ENCODE assay signal across 8 cellular contexts in genomic region chr14:92793709-92794546, GRCh38. TPM values are rescaled to one million over a fixed set of nuclear protein-coding genes. Genes with fewer than 3 reads are reported as not detected.
DNase-seq lines count a peak whose midpoint lies in the region; ATAC-seq, FAIRE-seq and TF ChIP-seq lines count a peak whose summit lies in the region.

GOLGA5 (plus strand) TSS chr14:92794305; CDS start chr14:92797438, 3,133 bp downstream.

- peaks cover 23% of the 10 kb centered on the region for H3K4me1 Mint-ChIP-seq in WTC11

- H3K27ac Mint-ChIP-seq in WTC11: peak within 1 kb of the TSS; percentile 97

- ATAC-seq in GM18909 (IDR thresholded peaks at IDR 0.05; ENCODE audit: poor library complexity, unreplicated experiment): peak; percentile 97
- ATAC-seq in HG03175 (IDR thresholded peaks at IDR 0.05; ENCODE audit: unreplicated experiment): peak; percentile 97
- ATAC-seq in WTC11: peak; percentile 97

- FAIRE-seq in small intestine (lab: Jason Lieb, UNC): no peak

- 1% methylated on average over 31 to 71 of the region's 71 CpGs for WGBS in small intestine, 3 donors

- H3K27ac ChIP-seq in AG04450 (ENCODE audit: low read depth, low read length) (peak within 1 kb of the TSS; percentile 95), small intestine (ENCODE audit: low read depth in 1 of 2, low read length in 1 of 2) (peak within 1 kb of the TSS; percentile 49 to 92)

- H3K4me3 ChIP-seq in AG04450 (ENCODE audit: low read depth, low read length) (peak within 1 kb of the TSS; percentile 99), cardiac fibroblast (replicated peaks in 1 of 2; ENCODE audit: low read depth in 2 of 2, low read length in 2 of 2) (peak within 1 kb of the TSS; percentile 69 to 99), small intestine (ENCODE audit: low read depth in 1 of 2, low read length in 2 of 2) (peak within 1 kb of the TSS; percentile 73 to 91)

- no peaks in the 10 kb centered on the region for H3K27me3 ChIP-seq in AG04450 (ENCODE audit: control insufficient read depth, insufficient read depth, low read length)
- H3K27me3 ChIP-seq in small intestine (ENCODE audit: control insufficient read depth in 2 of 2, insufficient read depth in 2 of 2, low read length in 2 of 2): no peaks in the 10 kb centered on the region

- H3K36me3 ChIP-seq in small intestine (ENCODE audit: control insufficient read depth in 2 of 2, insufficient read depth in 2 of 2, low read length in 2 of 2): peaks cover 5% of the 10 kb centered on the region in 2 donors

- peaks cover 32% of the 10 kb centered on the region for H3K36me3 Mint-ChIP-seq in WTC11

- CTCF ChIA-PET in AG04450 (lab: Charles Lee) (interaction anchor here (1.1 kb wide), 2 partner anchors 10 to 107 kb away, joined by 3 to 5 read pairs; no protein-coding TSS in a partner anchor), WTC11 (lab: Charles Lee) (interaction anchor here (0.6 to 2.1 kb wide), 2 partner anchors 106 to 366 kb away, joined by 3 to 14 read pairs; no protein-coding TSS in a partner anchor)

- H3K4me1 ChIP-seq in small intestine (ENCODE audit: control insufficient read depth in 2 of 2, insufficient read depth in 1 of 2, low read depth in 1 of 2, low read length in 1 of 2): peaks cover 0 to 2% of the 10 kb centered on the region in 2 donors

- peaks cover 16% of the 10 kb centered on the region for H3K27me3 Mint-ChIP-seq in WTC11 (ENCODE audit: low read depth)

- peak within 1 kb of the TSS; percentile 97 for H3K4me3 Mint-ChIP-seq in WTC11

- POLR2A ChIA-PET in AG04450 (lab: Yijun Ruan, JAX): no interaction called here
- POLR2A ChIA-PET in WTC11 (lab: Charles Lee): no interaction called here

- H3K9me3 ChIP-seq in AG04450 (ENCODE audit: control insufficient read depth, insufficient read depth, low read length): no peaks in the 10 kb centered on the region; the same call in none of the 2 replicates
- H3K9me3 ChIP-seq in small intestine (ENCODE audit: control insufficient read depth, low read depth): no peaks in the 10 kb centered on the region

- TF ChIP-seq CTCF in AG04450 (IDR thresholded peaks at IDR 0.05; ENCODE audit: low read depth, low read length) (no peak), WTC11 (IDR thresholded peaks at IDR 0.05) (no peak), cardiac fibroblast (IDR thresholded peaks at IDR 0.05; ENCODE audit: low read depth, low read length) (no peak)

- DNase-seq in AG04450 (ENCODE audit: low read depth, low spot score) (peak; percentile 96), NCI-H226 (peak; percentile 92), WTC11 (ENCODE audit: low spot score) (peak; percentile 96), cardiac fibroblast (ENCODE audit: low read depth in 2 of 2) (peak; percentile 98 to 99), iPS-NIHi11 (ENCODE audit: low spot score) (peak; percentile 96), small intestine (peak; percentile 98)

- H3K9me3 Mint-ChIP-seq in WTC11: peaks cover 24% of the 10 kb centered on the region

TF ChIP-seq in WTC11, 78 proteins besides CTCF, POLR2A, EP300 and RAD21 (continues in another document):
- TF ChIP-seq ZBTB21 (CRISPR knock-in tag; IDR thresholded peaks at IDR 0.05; ENCODE audit: borderline replicate concordance) (peak; percentile 93; the same call in 1 of the 2 replicates), FOXK1 (CRISPR knock-in tag; IDR thresholded peaks at IDR 0.05) (peak; percentile 99), ZNF671 (CRISPR knock-in tag; IDR thresholded peaks at IDR 0.05) (no peak), NR1H2 (CRISPR knock-in tag; IDR thresholded peaks at IDR 0.05) (no peak), NFYB (CRISPR knock-in tag; conservative IDR thresholded peaks at IDR 0.05; ENCODE audit: low read depth) (peak; percentile 57), RELA (CRISPR knock-in tag; IDR thresholded peaks at IDR 0.05; ENCODE audit: borderline replicate concordance) (no peak), ATF1 (CRISPR knock-in tag; IDR thresholded peaks at IDR 0.05) (0 out of 2 replicates have a peak, but pooled peaks have one; percentile 44), ZSCAN18 (CRISPR knock-in tag; IDR thresholded peaks at IDR 0.05) (no peak), MAX (CRISPR knock-in tag; IDR thresholded peaks at IDR 0.05) (peak; percentile 100), FOXP4 (CRISPR knock-in tag; IDR thresholded peaks at IDR 0.05) (peak; percentile 73; the same call in 1 of the 2 replicates), TP53 (CRISPR knock-in tag; IDR thresholded peaks at IDR 0.05) (peak; percentile 61), ATF2 (CRISPR knock-in tag; IDR thresholded peaks at IDR 0.05; ENCODE audit: borderline replicate concordance, low read depth) (no peak), HMGXB4 (CRISPR knock-in tag; IDR thresholded peaks at IDR 0.05) (peak; percentile 83), NFATC4 (CRISPR knock-in tag; IDR thresholded peaks at IDR 0.05) (no peak), HMGA2 (CRISPR knock-in tag; IDR thresholded peaks at IDR 0.05) (no peak), TEAD1 (CRISPR knock-in tag; IDR thresholded peaks at IDR 0.05) (peak; percentile 84), ETV6 (CRISPR knock-in tag; IDR thresholded peaks at IDR 0.05) (peak; percentile 94), IRF2 (CRISPR knock-in tag; IDR thresholded peaks at IDR 0.05; ENCODE audit: borderline replicate concordance, low read depth) (no peak), IRF1 (CRISPR knock-in tag; IDR thresholded peaks at IDR 0.05) (no peak), SMAD3 (CRISPR knock-in tag; IDR thresholded peaks at IDR 0.05; ENCODE audit: borderline replicate concordance) (no peak), MYBL2 (CRISPR knock-in tag; IDR thresholded peaks at IDR 0.05) (peak; percentile 63; the same call in 1 of the 2 replicates)

RNA-seq across cellular contexts. Expression of gene GOLGA5, which starts in this region (rescaled TPM):
- polyA plus RNA-seq in AG04450 (2011; rRNA removed): 52.8 and 67.3 TPM in 2 replicates
- polyA minus RNA-seq in AG04450 (2011; rRNA and poly(A)+ RNA removed): 21.2 and 38.3 TPM in 2 replicates
- total RNA-seq in WTC11 (2021): 23.8 to 27.0 TPM (median 25.0 TPM) in 3 replicates
- 10 to 100 TPM; 21.9 to 53.9 (median 32.2) TPM for polyA plus RNA-seq in small intestine

Comparison
In these comparisons a context has a peak if more than half of its experiments do, and no peak if none do; other contexts are left out.
1. Peak in every context shown above with its lines: DNase-seq, ATAC-seq, H3K4me3 ChIP-seq and H3K27ac ChIP-seq.